In the genomic region with DNA sequence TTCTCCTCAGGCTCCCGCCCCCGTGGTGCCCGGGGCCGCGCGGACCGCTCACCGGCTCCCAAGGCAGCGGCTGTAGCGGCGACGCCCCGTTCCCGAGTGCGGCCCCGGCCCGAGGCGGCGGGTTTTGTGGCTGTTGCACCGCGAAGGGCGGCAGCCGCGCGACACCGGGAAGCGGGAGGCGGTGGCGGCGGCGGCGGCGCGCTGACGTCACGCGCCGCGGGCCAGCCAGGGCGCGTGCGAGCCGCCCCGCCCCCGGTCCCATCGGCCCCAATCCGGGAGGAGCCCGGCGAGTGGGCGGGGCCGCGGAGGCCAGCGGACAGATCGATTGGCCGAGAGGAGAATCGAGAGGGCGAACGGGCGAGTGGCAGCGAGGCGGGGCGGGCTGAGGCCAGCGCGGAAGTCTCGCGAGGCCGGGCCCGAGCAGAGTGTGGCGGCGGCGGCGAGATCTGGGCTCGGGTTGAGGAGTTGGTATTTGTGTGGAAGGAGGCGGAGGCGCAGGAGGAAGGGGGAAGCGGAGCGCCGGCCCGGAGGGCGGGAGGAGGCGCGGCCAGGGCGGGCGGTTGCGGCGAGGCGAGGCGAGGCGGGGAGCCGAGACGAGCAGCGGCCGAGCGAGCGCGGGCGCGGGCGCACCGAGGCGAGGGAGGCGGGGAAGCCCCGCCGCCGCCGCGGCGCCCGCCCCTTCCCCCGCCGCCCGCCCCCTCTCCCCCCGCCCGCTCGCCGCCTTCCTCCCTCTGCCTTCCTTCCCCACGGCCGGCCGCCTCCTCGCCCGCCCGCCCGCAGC, we compare ENCODE assay signal across 1 cellular context.
TF ChIP-seq lines count a peak whose summit lies in the region.

A gene (plus strand): TSS at position 726 of the 781 bp plus-strand sequence. CDS start 101 bp downstream, outside the sequence.

TF ChIP-seq in WTC11, 78 proteins besides CTCF, POLR2A, EP300 and RAD21 (continued from another document and continues in another):
- TF ChIP-seq NFYB (CRISPR knock-in tag; conservative IDR thresholded peaks at IDR 0.05; ENCODE audit: low read depth): peak; percentile 70
- TF ChIP-seq, protein P1, sequence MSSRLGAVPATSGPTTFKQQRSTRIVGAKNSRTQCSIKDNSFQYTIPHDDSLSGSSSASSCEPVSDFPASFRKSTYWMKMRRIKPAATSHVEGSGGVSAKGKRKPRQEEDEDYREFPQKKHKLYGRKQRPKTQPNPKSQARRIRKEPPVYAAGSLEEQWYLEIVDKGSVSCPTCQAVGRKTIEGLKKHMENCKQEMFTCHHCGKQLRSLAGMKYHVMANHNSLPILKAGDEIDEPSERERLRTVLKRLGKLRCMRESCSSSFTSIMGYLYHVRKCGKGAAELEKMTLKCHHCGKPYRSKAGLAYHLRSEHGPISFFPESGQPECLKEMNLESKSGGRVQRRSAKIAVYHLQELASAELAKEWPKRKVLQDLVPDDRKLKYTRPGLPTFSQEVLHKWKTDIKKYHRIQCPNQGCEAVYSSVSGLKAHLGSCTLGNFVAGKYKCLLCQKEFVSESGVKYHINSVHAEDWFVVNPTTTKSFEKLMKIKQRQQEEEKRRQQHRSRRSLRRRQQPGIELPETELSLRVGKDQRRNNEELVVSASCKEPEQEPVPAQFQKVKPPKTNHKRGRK (CRISPR knock-in tag; IDR thresholded peaks at IDR 0.05; ENCODE audit: borderline replicate concordance): no peak
- no peak for TF ChIP-seq IRF2 (CRISPR knock-in tag; IDR thresholded peaks at IDR 0.05; ENCODE audit: borderline replicate concordance, low read depth)
- TF ChIP-seq ZNF121 (CRISPR knock-in tag; IDR thresholded peaks at IDR 0.05): no peak
- TF ChIP-seq SOX15 (CRISPR knock-in tag; IDR thresholded peaks at IDR 0.05): no peak
- TF ChIP-seq JUN (CRISPR knock-in tag; IDR thresholded peaks at IDR 0.05): 0 out of 2 replicates have a peak, but pooled peaks have one; percentile 21
- TF ChIP-seq, protein P2, sequence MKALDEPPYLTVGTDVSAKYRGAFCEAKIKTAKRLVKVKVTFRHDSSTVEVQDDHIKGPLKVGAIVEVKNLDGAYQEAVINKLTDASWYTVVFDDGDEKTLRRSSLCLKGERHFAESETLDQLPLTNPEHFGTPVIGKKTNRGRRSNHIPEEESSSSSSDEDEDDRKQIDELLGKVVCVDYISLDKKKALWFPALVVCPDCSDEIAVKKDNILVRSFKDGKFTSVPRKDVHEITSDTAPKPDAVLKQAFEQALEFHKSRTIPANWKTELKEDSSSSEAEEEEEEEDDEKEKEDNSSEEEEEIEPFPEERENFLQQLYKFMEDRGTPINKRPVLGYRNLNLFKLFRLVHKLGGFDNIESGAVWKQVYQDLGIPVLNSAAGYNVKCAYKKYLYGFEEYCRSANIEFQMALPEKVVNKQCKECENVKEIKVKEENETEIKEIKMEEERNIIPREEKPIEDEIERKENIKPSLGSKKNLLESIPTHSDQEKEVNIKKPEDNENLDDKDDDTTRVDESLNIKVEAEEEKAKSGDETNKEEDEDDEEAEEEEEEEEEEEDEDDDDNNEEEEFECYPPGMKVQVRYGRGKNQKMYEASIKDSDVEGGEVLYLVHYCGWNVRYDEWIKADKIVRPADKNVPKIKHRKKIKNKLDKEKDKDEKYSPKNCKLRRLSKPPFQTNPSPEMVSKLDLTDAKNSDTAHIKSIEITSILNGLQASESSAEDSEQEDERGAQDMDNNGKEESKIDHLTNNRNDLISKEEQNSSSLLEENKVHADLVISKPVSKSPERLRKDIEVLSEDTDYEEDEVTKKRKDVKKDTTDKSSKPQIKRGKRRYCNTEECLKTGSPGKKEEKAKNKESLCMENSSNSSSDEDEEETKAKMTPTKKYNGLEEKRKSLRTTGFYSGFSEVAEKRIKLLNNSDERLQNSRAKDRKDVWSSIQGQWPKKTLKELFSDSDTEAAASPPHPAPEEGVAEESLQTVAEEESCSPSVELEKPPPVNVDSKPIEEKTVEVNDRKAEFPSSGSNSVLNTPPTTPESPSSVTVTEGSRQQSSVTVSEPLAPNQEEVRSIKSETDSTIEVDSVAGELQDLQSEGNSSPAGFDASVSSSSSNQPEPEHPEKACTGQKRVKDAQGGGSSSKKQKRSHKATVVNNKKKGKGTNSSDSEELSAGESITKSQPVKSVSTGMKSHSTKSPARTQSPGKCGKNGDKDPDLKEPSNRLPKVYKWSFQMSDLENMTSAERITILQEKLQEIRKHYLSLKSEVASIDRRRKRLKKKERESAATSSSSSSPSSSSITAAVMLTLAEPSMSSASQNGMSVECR (CRISPR knock-in tag; IDR thresholded peaks at IDR 0.05; ENCODE audit: borderline replicate concordance): no peak; the same call in 1 of the 2 replicates
- no peak for TF ChIP-seq JAZF1 (CRISPR knock-in tag; IDR thresholded peaks at IDR 0.05)
- TF ChIP-seq RELA (CRISPR knock-in tag; IDR thresholded peaks at IDR 0.05; ENCODE audit: borderline replicate concordance): no peak
- no peak for TF ChIP-seq PRRX2 (CRISPR knock-in tag; IDR thresholded peaks at IDR 0.05)
- TF ChIP-seq, protein P3, sequence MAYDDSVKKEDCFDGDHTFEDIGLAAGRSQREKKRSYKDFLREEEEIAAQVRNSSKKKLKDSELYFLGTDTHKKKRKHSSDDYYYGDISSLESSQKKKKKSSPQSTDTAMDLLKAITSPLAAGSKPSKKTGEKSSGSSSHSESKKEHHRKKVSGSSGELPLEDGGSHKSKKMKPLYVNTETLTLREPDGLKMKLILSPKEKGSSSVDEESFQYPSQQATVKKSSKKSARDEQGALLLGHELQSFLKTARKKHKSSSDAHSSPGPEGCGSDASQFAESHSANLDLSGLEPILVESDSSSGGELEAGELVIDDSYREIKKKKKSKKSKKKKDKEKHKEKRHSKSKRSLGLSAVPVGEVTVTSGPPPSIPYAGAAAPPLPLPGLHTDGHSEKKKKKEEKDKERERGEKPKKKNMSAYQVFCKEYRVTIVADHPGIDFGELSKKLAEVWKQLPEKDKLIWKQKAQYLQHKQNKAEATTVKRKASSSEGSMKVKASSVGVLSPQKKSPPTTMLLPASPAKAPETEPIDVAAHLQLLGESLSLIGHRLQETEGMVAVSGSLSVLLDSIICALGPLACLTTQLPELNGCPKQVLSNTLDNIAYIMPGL (CRISPR knock-in tag; IDR thresholded peaks at IDR 0.05): no peak
- TF ChIP-seq, protein P4, sequence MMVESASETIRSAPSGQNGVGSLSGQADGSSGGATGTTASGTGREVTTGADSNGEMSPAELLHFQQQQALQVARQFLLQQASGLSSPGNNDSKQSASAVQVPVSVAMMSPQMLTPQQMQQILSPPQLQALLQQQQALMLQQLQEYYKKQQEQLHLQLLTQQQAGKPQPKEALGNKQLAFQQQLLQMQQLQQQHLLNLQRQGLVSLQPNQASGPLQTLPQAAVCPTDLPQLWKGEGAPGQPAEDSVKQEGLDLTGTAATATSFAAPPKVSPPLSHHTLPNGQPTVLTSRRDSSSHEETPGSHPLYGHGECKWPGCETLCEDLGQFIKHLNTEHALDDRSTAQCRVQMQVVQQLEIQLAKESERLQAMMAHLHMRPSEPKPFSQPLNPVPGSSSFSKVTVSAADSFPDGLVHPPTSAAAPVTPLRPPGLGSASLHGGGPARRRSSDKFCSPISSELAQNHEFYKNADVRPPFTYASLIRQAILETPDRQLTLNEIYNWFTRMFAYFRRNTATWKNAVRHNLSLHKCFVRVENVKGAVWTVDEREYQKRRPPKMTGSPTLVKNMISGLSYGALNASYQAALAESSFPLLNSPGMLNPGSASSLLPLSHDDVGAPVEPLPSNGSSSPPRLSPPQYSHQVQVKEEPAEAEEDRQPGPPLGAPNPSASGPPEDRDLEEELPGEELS (CRISPR knock-in tag; IDR thresholded peaks at IDR 0.05): no peak
- TF ChIP-seq ELF4 (CRISPR knock-in tag; IDR thresholded peaks at IDR 0.05; ENCODE audit: low read depth): no peak
- TF ChIP-seq SMAD4 (CRISPR knock-in tag; IDR thresholded peaks at IDR 0.05): no peak
- TF ChIP-seq, protein P5, sequence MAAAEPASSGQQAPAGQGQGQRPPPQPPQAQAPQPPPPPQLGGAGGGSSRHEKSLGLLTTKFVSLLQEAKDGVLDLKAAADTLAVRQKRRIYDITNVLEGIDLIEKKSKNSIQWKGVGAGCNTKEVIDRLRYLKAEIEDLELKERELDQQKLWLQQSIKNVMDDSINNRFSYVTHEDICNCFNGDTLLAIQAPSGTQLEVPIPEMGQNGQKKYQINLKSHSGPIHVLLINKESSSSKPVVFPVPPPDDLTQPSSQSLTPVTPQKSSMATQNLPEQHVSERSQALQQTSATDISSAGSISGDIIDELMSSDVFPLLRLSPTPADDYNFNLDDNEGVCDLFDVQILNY (CRISPR knock-in tag; IDR thresholded peaks at IDR 0.05): no peak
- TF ChIP-seq TCF7 (CRISPR knock-in tag; IDR thresholded peaks at IDR 0.05; ENCODE audit: low read depth): no peak
- peak; percentile 96 for TF ChIP-seq SP1 (CRISPR knock-in tag; conservative IDR thresholded peaks at IDR 0.05)
- no peak for TF ChIP-seq ETV6 (CRISPR knock-in tag; IDR thresholded peaks at IDR 0.05)
- no peak for TF ChIP-seq MYBL2 (CRISPR knock-in tag; IDR thresholded peaks at IDR 0.05)
- TF ChIP-seq ZNF416 (CRISPR knock-in tag; IDR thresholded peaks at IDR 0.05): no peak
- TF ChIP-seq, protein P6, sequence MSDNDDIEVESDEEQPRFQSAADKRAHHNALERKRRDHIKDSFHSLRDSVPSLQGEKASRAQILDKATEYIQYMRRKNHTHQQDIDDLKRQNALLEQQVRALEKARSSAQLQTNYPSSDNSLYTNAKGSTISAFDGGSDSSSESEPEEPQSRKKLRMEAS (CRISPR knock-in tag; IDR thresholded peaks at IDR 0.05): no peak
- TF ChIP-seq, protein P7, sequence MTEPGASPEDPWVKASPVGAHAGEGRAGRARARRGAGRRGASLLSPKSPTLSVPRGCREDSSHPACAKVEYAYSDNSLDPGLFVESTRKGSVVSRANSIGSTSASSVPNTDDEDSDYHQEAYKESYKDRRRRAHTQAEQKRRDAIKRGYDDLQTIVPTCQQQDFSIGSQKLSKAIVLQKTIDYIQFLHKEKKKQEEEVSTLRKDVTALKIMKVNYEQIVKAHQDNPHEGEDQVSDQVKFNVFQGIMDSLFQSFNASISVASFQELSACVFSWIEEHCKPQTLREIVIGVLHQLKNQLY (CRISPR knock-in tag; IDR thresholded peaks at IDR 0.05): no peak
- no peak for TF ChIP-seq TEAD4 (CRISPR knock-in tag; IDR thresholded peaks at IDR 0.05)
- TF ChIP-seq NFE2L1 (CRISPR knock-in tag; IDR thresholded peaks at IDR 0.05): no peak
- no peak for TF ChIP-seq ESRRA (CRISPR knock-in tag; IDR thresholded peaks at IDR 0.05; ENCODE audit: borderline replicate concordance)
- TF ChIP-seq GRHL2 (CRISPR knock-in tag; IDR thresholded peaks at IDR 0.05; ENCODE audit: insufficient replicate concordance, severe bottlenecking): no peak
- TF ChIP-seq CREM (CRISPR knock-in tag; IDR thresholded peaks at IDR 0.05): peak; percentile 89
- TF ChIP-seq NR1H2 (CRISPR knock-in tag; IDR thresholded peaks at IDR 0.05): no peak
- TF ChIP-seq ZNF396 (CRISPR knock-in tag; IDR thresholded peaks at IDR 0.05; ENCODE audit: borderline replicate concordance): no peak
- no peak for TF ChIP-seq ZNF219 (CRISPR knock-in tag; IDR thresholded peaks at IDR 0.05; ENCODE audit: borderline replicate concordance)
- TF ChIP-seq CBFB (CRISPR knock-in tag; IDR thresholded peaks at IDR 0.05; ENCODE audit: low read depth): 0 out of 2 replicates have a peak, but pooled peaks have one; percentile 41
- no peak for TF ChIP-seq SMAD3 (CRISPR knock-in tag; IDR thresholded peaks at IDR 0.05; ENCODE audit: borderline replicate concordance)
- TF ChIP-seq, protein P8, sequence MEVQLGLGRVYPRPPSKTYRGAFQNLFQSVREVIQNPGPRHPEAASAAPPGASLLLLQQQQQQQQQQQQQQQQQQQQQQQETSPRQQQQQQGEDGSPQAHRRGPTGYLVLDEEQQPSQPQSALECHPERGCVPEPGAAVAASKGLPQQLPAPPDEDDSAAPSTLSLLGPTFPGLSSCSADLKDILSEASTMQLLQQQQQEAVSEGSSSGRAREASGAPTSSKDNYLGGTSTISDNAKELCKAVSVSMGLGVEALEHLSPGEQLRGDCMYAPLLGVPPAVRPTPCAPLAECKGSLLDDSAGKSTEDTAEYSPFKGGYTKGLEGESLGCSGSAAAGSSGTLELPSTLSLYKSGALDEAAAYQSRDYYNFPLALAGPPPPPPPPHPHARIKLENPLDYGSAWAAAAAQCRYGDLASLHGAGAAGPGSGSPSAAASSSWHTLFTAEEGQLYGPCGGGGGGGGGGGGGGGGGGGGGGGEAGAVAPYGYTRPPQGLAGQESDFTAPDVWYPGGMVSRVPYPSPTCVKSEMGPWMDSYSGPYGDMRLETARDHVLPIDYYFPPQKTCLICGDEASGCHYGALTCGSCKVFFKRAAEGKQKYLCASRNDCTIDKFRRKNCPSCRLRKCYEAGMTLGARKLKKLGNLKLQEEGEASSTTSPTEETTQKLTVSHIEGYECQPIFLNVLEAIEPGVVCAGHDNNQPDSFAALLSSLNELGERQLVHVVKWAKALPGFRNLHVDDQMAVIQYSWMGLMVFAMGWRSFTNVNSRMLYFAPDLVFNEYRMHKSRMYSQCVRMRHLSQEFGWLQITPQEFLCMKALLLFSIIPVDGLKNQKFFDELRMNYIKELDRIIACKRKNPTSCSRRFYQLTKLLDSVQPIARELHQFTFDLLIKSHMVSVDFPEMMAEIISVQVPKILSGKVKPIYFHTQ (CRISPR knock-in tag; IDR thresholded peaks at IDR 0.05): no peak
- TF ChIP-seq, protein P9, sequence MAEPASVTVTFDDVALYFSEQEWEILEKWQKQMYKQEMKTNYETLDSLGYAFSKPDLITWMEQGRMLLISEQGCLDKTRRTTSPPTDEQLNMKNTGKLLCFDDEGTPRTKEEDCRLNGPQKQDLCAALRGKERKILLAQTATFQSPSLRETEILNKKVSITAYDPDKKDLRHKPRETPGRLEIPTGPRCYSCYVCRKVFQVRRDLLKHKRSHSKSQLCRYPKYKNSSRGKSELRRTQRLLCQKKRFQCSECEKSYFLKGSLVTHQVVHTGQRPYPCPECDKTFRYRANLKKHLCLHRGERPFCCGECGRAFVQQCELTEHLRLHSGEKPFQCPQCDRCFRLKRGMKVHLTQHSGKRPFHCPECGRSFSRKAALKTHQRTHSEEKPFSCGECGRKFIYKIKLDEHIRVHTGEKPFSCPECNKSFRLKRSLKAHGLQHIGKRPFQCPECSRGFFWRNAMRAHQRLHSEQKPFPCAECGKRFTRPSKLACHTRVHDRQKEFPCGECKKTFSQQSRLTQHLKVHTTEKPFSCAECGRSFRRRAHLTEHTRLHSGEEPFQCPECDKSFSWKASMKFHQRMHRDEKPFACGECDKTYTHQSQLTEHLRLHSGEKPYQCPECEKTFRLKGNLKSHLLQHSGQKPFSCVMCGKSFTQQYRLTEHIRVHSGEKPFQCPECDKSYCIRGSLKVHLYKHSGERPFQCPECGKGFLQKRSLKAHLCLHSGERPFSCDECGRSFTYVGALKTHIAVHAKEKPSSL (CRISPR knock-in tag; conservative IDR thresholded peaks at IDR 0.05): no peak
- TF ChIP-seq, protein P10, sequence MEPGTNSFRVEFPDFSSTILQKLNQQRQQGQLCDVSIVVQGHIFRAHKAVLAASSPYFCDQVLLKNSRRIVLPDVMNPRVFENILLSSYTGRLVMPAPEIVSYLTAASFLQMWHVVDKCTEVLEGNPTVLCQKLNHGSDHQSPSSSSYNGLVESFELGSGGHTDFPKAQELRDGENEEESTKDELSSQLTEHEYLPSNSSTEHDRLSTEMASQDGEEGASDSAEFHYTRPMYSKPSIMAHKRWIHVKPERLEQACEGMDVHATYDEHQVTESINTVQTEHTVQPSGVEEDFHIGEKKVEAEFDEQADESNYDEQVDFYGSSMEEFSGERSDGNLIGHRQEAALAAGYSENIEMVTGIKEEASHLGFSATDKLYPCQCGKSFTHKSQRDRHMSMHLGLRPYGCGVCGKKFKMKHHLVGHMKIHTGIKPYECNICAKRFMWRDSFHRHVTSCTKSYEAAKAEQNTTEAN (CRISPR knock-in tag; IDR thresholded peaks at IDR 0.05): no peak
- TF ChIP-seq NFATC4 (CRISPR knock-in tag; IDR thresholded peaks at IDR 0.05): no peak
- TF ChIP-seq FOXK1 (CRISPR knock-in tag; IDR thresholded peaks at IDR 0.05): 0 out of 2 replicates have a peak, but pooled peaks have one; percentile 17
